27 cellular contexts compared by ENCODE assay signal in the genomic region with DNA sequence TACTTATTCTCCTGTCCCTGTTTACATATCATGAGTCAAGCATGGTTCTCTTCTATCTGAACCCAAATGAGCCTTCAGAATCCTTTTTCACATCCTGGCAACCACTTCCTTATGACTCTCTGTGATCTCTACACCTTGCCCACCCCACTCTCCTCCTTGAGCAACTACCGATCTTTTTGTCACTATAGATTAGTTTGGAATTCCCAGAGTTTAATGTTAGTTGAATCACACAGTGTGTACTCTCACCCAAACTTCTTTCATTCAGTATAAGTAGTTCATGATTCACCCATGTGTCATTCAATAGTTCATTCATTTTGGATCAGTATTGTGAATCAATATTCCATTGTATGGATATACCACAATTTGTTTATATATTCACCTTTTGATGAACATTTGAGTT. TPM values are rescaled to one million over a fixed set of nuclear protein-coding genes. Genes with fewer than 3 reads are reported as not detected.
DNase-seq lines count a peak whose midpoint lies in the region; FAIRE-seq and TF ChIP-seq lines count a peak whose summit lies in the region.
"Had no signal": no experiment of that assay in that cellular context is flagged by ENCODE, and none has a peak within 500 bp of the region (broad histone marks: within the 10 kb centered on the region; RNA-seq: fewer than 3 reads in every experiment).

No MANE protein-coding gene starts in this region.

- intact Hi-C loops in Caco-2 (cut with micrococcal nuclease; ENCODE audit: unreplicated experiment): no loop called here

- H3K27ac Mint-ChIP-seq in Caco-2 (ENCODE audit: unreplicated experiment) (peak overlapping the region; percentile 7), astrocyte (ENCODE audit: unreplicated experiment) (no peak overlapping the region)
- H3K27ac Mint-ChIP-seq: CD4-positive, alpha-beta memory T cell had no signal

- H3K27ac ChIP-seq in astrocyte (ENCODE audit: low read depth, low read length) (no peak overlapping the region), keratinocyte (ENCODE audit: control insufficient read depth, insufficient read depth, low read length) (peak overlapping the region; percentile 17), Karpas-422 (ENCODE audit: low read length) (no peak overlapping the region)

- no peak overlapping the region for H3K9ac ChIP-seq in astrocyte (ENCODE audit: low read length)
- H3K9ac ChIP-seq in keratinocyte (ENCODE audit: control insufficient read depth, extremely low read depth, insufficient read depth, low read length): no peak overlapping the region
- H3K9ac ChIP-seq in Karpas-422 (ENCODE audit: low read length): no peak overlapping the region

- no TSS peak for BruUV-seq in Caco-2 (replicated peaks; lab: Mats Ljungman, UMichigan)

- TF ChIP-seq CTCF in Caco-2 (IDR thresholded peaks at IDR 0.05; ENCODE audit: insufficient read depth in 1 of 2, low read depth in 1 of 2, low read length in 1 of 2, severe bottlenecking in 1 of 2, unreplicated experiment in 1 of 2) (no peak), astrocyte (IDR thresholded peaks at IDR 0.05; ENCODE audit: insufficient read depth, low read depth, low read length) (no peak), keratinocyte (optimal IDR thresholded peaks at IDR 0.05 in 1 of 3, IDR thresholded peaks at IDR 0.05 in 1 of 3, conservative IDR thresholded peaks at IDR 0.05 in 1 of 3; ENCODE audit: extremely low read depth in 1 of 3, insufficient read depth in 2 of 3, low read length in 3 of 3) (no peak)

- TF ChIP-seq POLR2A in H54 (IDR thresholded peaks at IDR 0.05; ENCODE audit: low read depth, low read length): no peak

- no peaks in the 10 kb centered on the region for H3K9me1 ChIP-seq in keratinocyte (ENCODE audit: control insufficient read depth, extremely low read depth, insufficient read depth, low read length)

- no peaks in the 10 kb centered on the region for H3K36me3 ChIP-seq in Caco-2 (ENCODE audit: control insufficient read depth, insufficient read depth, low read length)
- H3K36me3 ChIP-seq in astrocyte (ENCODE audit: insufficient read depth, low read length): no peaks in the 10 kb centered on the region
- no peaks in the 10 kb centered on the region for H3K36me3 ChIP-seq in keratinocyte (ENCODE audit: control insufficient read depth in 2 of 2, extremely low read depth in 1 of 2, insufficient read depth in 2 of 2, low read length in 2 of 2)
- H3K36me3 ChIP-seq in Karpas-422 (ENCODE audit: insufficient read depth, low read length): no peaks in the 10 kb centered on the region
- H3K36me3 ChIP-seq: MG63 had no signal

- H3K36me3 Mint-ChIP-seq in Caco-2 (ENCODE audit: insufficient read depth, unreplicated experiment) (no peaks in the 10 kb centered on the region), astrocyte (ENCODE audit: low read depth, unreplicated experiment) (peaks cover 4% of the 10 kb centered on the region)
- H3K36me3 Mint-ChIP-seq: CD4-positive, alpha-beta memory T cell had no signal

- H3K9me3 Mint-ChIP-seq in Caco-2 (ENCODE audit: unreplicated experiment) (peaks cover 20% of the 10 kb centered on the region), astrocyte (ENCODE audit: unreplicated experiment) (peaks cover 9% of the 10 kb centered on the region)

- H3K9me3 ChIP-seq in Caco-2 (no peaks in the 10 kb centered on the region), astrocyte (ENCODE audit: insufficient read depth, low read depth, low read length) (no peaks in the 10 kb centered on the region), keratinocyte (ENCODE audit: control insufficient read depth, low read depth, low read length) (no peaks in the 10 kb centered on the region), Karpas-422 (ENCODE audit: low read length) (no peaks in the 10 kb centered on the region)

- peaks cover 40% of the 10 kb centered on the region for H3K4me1 ChIP-seq in Caco-2
- peaks cover 27% of the 10 kb centered on the region for H3K4me1 ChIP-seq in astrocyte (ENCODE audit: insufficient read depth, low read length)
- H3K4me1 ChIP-seq in keratinocyte (ENCODE audit: control insufficient read depth, extremely low read depth, insufficient read depth, low read length): peaks cover 50% of the 10 kb centered on the region
- no peaks in the 10 kb centered on the region for H3K4me1 ChIP-seq in Karpas-422 (ENCODE audit: low read length)

- CTCF ChIA-PET in Caco-2 (lab: Charles Lee): no interaction called here

- H2AFZ ChIP-seq in astrocyte (ENCODE audit: low read depth, low read length) (no peak overlapping the region), keratinocyte (ENCODE audit: control insufficient read depth, low read length) (peak overlapping the region; percentile 44), Karpas-422 (ENCODE audit: low read length) (no peak overlapping the region)

- H3K4me3 Mint-ChIP-seq in Caco-2 (ENCODE audit: unreplicated experiment) (no peak overlapping the region), astrocyte (ENCODE audit: unreplicated experiment) (no peak overlapping the region)

- H3K27me3 Mint-ChIP-seq in Caco-2 (ENCODE audit: insufficient read depth, unreplicated experiment): no peaks in the 10 kb centered on the region
- no peaks in the 10 kb centered on the region for H3K27me3 Mint-ChIP-seq in astrocyte (ENCODE audit: low read depth, unreplicated experiment)

- POLR2A ChIA-PET in Caco-2 (lab: Charles Lee): no interaction called here

- H4K20me1 ChIP-seq in astrocyte (ENCODE audit: insufficient read depth, low read length) (no peaks in the 10 kb centered on the region), keratinocyte (ENCODE audit: control insufficient read depth, extremely low read depth, insufficient read depth, low read length) (no peaks in the 10 kb centered on the region), Karpas-422 (ENCODE audit: insufficient read depth, low read depth, low read length) (no peaks in the 10 kb centered on the region)

- dilution Hi-C loops in keratinocyte (cut with MboI; ENCODE audit: extremely low pct_ligation_motif_present, low sequenced_read_pairs): no loop called here

- H3K4me3 ChIP-seq in Caco-2 (ENCODE audit: low read depth, low read length): no peak overlapping the region
- no peak overlapping the region for H3K4me3 ChIP-seq in astrocyte (ENCODE audit: insufficient read depth, low read depth, low read length)
- no peak overlapping the region for H3K4me3 ChIP-seq in keratinocyte (ENCODE audit: control insufficient read depth in 2 of 3, extremely low read depth in 1 of 3, insufficient read depth in 2 of 3, low read depth in 1 of 3, low read length in 3 of 3)
- no peak overlapping the region for H3K4me3 ChIP-seq in Karpas-422 (ENCODE audit: low read length)
- H3K4me3 ChIP-seq: K562, MG63 had no signal

- H3K4me2 ChIP-seq in astrocyte (ENCODE audit: low read length): no peak overlapping the region
- no peak overlapping the region for H3K4me2 ChIP-seq in keratinocyte (ENCODE audit: control insufficient read depth, extremely low read depth, insufficient read depth, low read depth, low read length)
- H3K4me2 ChIP-seq in Karpas-422 (ENCODE audit: low read depth, low read length, poor library complexity, severe bottlenecking): no peak overlapping the region

- H3K79me2 ChIP-seq in astrocyte (ENCODE audit: insufficient read depth, low read length) (no peaks in the 10 kb centered on the region), keratinocyte (ENCODE audit: control insufficient read depth, insufficient read depth, low read length) (no peaks in the 10 kb centered on the region), Karpas-422 (ENCODE audit: low read length) (no peaks in the 10 kb centered on the region)

- H3K27me3 ChIP-seq in Caco-2 (replicated peaks; ENCODE audit: control insufficient read depth, insufficient read depth, low read length): no peaks in the 10 kb centered on the region
- no peaks in the 10 kb centered on the region for H3K27me3 ChIP-seq in astrocyte (ENCODE audit: insufficient read depth, low read length)
- no peaks in the 10 kb centered on the region for H3K27me3 ChIP-seq in keratinocyte (ENCODE audit: control insufficient read depth, extremely low read depth, insufficient read depth, low read length)
- no peaks in the 10 kb centered on the region for H3K27me3 ChIP-seq in Karpas-422 (ENCODE audit: low read length)
- H3K27me3 ChIP-seq: MG63 had no signal

- peak; percentile 70 for FAIRE-seq in H54 (lab: Jason Lieb, UNC)
- FAIRE-seq in astrocyte (lab: Jason Lieb, UNC): peak; percentile 9
- peak; percentile 79 for FAIRE-seq in keratinocyte (lab: Jason Lieb, UNC)
- FAIRE-seq: GM12891, GM19239, HepG2, K562 had no signal

- DNase-seq in Caco-2: no peak
- DNase-seq in H54 (ENCODE audit: insufficient read length, low spot score): no peak
- DNase-seq in astrocyte (ENCODE audit: low read depth): no peak
- peak; percentile 17 for DNase-seq in keratinocyte (ENCODE audit: low read depth, low spot score)
- DNase-seq in DMS 273 treated with DMSO at 0.1 percent for 48 hours (lab: John Stamatoyannopoulos, UW): no peak
- no peak for DNase-seq in ecto neural progenitor cell (ENCODE audit: low spot score)
- no peak for DNase-seq in Karpas-422
- DNase-seq: C1 segment of cervical spinal cord; CD4-positive, alpha-beta memory T cell; COR-L47; DMS79; EL; GF-D8; MG63; NCI-H1105 treated with DMSO at 0.1 percent for 48 hours; NCI-H146; NCI-H1930; NCI-H2107; NCI-H526; NCI-H82; NK-92 treated with Interleukin-12 subunit alpha and Interleukin-12 subunit beta, amount 100 ng/mL, for 24 hours; SHP77; SW 1271 had no signal

- H3K4me1 Mint-ChIP-seq in Caco-2 (ENCODE audit: low read depth, unreplicated experiment) (peaks cover 27% of the 10 kb centered on the region), astrocyte (ENCODE audit: low read depth, unreplicated experiment) (peaks cover 24% of the 10 kb centered on the region)

- no peaks in the 10 kb centered on the region for H3K9me2 ChIP-seq in Karpas-422 (replicated peaks; ENCODE audit: insufficient read depth, low read length)

RNA-seq across cellular contexts. Expression of a gene that starts 55.3 kb away (rescaled TPM):
- 228 and 240 TPM in 2 replicates for total RNA-seq in Caco-2 (2022)
- total RNA-seq in astrocyte: 38.2 and 41.4 TPM in 2 replicates
- 11.5 to 25.1 TPM (median 20.3 TPM) in 3 replicates for polyA plus RNA-seq in keratinocyte
- 78.9 TPM for polyA plus RNA-seq in keratinocyte (2011; ENCODE audit: low read depth)
- 10.1 and 11.1 TPM in 2 replicates for polyA plus RNA-seq in keratinocyte (2011; cell fraction: cytosol; rRNA removed)
- 8.7 and 11.6 TPM in 2 replicates for polyA plus RNA-seq in keratinocyte (2011; cell fraction: nucleus; rRNA removed)
- 18.0 and 34.5 TPM in 2 replicates for polyA plus RNA-seq in keratinocyte (2012; ENCODE audit: low replicate concordance)
- polyA minus RNA-seq in keratinocyte: 10.0 to 11.5 TPM (median 10.7 TPM) in 3 replicates
- 18.4 TPM for polyA minus RNA-seq in keratinocyte (2011; cell fraction: cytosol; rRNA and poly(A)+ RNA removed)
- 10.4 and 13.6 TPM in 2 replicates for polyA minus RNA-seq in keratinocyte (2011; cell fraction: nucleus; rRNA and poly(A)+ RNA removed)
- 56.5 and 76.4 TPM in 2 replicates for total RNA-seq in Karpas-422 (2014; rRNA removed; shearing (Covaris generic); ENCODE audit: low replicate concordance)
